In genomic region chr14:103808403-103809001, GRCh38 we compare ENCODE assay signal across 8 cellular contexts. TPM values are rescaled to one million over a fixed set of nuclear protein-coding genes. Genes with fewer than 3 reads are reported as not detected.
DNase-seq lines count a peak whose midpoint lies in the region; ATAC-seq and TF ChIP-seq lines count a peak whose summit lies in the region.

No MANE protein-coding gene starts in this region.

- no peak overlapping the region for H3K27ac ChIP-seq in thoracic aorta

- TF ChIP-seq CTCF in foreskin fibroblast (IDR thresholded peaks at IDR 0.05; ENCODE audit: low read depth, low read length) (peak; percentile 86), omental fat pad (IDR thresholded peaks at IDR 0.05) (peak in 1 of 3 donors; percentile 9), thoracic aorta (IDR thresholded peaks at IDR 0.05) (peak; percentile 85)

- no peaks in the 10 kb centered on the region for H3K36me3 ChIP-seq in thoracic aorta

- ATAC-seq in omental fat pad (ENCODE audit: low FRiP score): peak; percentile 69
- ATAC-seq in thoracic aorta (ENCODE audit: insufficient number of reproducible peaks, low FRiP score, low read depth): no peak

- peak; percentile 79 for DNase-seq in COR-L47 (lab: John Stamatoyannopoulos, UW)
- peak; percentile 44 for DNase-seq in Jurkat, Clone E6-1 (ENCODE audit: low read depth, low spot score)
- peak; percentile 78 for DNase-seq in RKO (ENCODE audit: low spot score)
- peak; percentile 17 to 32 for DNase-seq in activated T-helper 1 cell treated with anti-CD3 and anti-CD28 coated beads, Interleukin-2, amount 50 U/mL, for 16 hours (ENCODE audit: low read depth in 1 of 2, low spot score in 1 of 2)
- DNase-seq in foreskin fibroblast: peak; percentile 39 to 83
- peak; percentile 49 for DNase-seq in omental fat pad (ENCODE audit: low spot score)
- DNase-seq in thoracic aorta (ENCODE audit: low spot score): no peak
- no peak for DNase-seq in GM19240 (ENCODE audit: insufficient read length, low spot score)

- no peak overlapping the region for H3K4me3 ChIP-seq in Jurkat, Clone E6-1 (ENCODE audit: low read length)
- H3K4me3 ChIP-seq in foreskin fibroblast (ENCODE audit: low read depth in 1 of 2, low read length in 2 of 2): no peak overlapping the region
- no peak overlapping the region for H3K4me3 ChIP-seq in thoracic aorta

- no peaks in the 10 kb centered on the region for H3K27me3 ChIP-seq in thoracic aorta (replicated peaks; ENCODE audit: insufficient read depth)

- H3K9me3 ChIP-seq in thoracic aorta: no peaks in the 10 kb centered on the region

- peaks cover 0 to 9% of the 10 kb centered on the region in 2 donors for H3K4me1 ChIP-seq in thoracic aorta (ENCODE audit: control insufficient read depth in 1 of 2, low read depth in 2 of 2)

RNA-seq across cellular contexts. Expression of gene PPP1R13B, which starts 38.9 kb away (rescaled TPM):
- polyA plus RNA-seq in Jurkat, Clone E6-1 (2012; ENCODE audit: insufficient read depth, insufficient read length): 8.7 TPM
- total RNA-seq in omental fat pad (10 to 100 TPM in 3 of 4 donors, 1 to 10 TPM in 1; 9.7 to 31.1 (median 15.0) TPM), thoracic aorta (10 to 100 TPM; 10.7 to 15.3 TPM)

Comparison
In these comparisons a context has a peak if more than half of its experiments do, and no peak if none do; other contexts are left out.
1. DNase-seq: peak in COR-L47 (single experiment), Jurkat, Clone E6-1 (single experiment), RKO (single experiment), activated T-helper 1 cell treated with anti-CD3 and anti-CD28 coated beads, Interleukin-2, amount 50 U/mL, for 16 hours (2 of 2), foreskin fibroblast (2 of 2) and omental fat pad (single experiment); none in thoracic aorta (single experiment) and GM19240 (single experiment).